1 cellular context compared by ENCODE assay signal in the genomic region with DNA sequence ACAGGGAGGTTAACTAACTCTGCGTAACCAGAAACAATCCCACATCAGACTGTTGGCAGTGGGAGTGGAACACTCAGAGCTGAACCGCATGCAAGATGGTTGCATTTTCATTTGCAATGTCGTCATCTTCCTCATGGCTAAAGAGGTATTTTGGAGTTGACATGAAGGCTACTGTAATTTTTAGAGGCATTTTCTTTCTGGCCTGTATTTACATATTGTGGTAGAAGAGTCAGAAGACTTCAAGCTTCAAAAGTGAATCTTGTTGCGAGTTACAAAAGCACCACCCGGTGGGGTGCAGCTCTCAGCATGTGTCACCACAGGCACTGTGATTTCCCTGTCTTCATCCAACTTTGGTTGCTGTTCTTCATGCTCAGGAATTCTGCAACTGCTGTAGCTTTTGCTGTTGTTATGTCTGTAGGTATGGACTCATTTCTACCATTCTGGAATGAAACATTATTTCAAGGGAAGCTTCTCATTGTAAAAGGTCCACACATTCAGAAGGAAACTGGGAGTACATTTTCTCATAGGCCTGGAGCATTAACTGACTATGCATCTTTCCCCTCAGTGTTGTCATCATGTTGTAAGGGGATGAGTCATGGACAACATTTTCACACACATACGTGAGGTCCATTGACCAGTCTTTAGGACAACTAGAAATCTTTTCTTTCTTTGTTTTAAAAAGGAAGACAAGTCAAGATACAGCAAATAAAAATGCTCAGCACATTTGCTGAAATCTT.
TF ChIP-seq lines count a peak whose summit lies in the region.

No MANE protein-coding gene starts in this region.

TF ChIP-seq in A549, 52 proteins besides CTCF, POLR2A, EP300 and RAD21 (continued from another document):
- TF ChIP-seq FOSL2 (IDR thresholded peaks at IDR 0.05) (no peak), FOSL2 (CRISPR knock-in tag; IDR thresholded peaks at IDR 0.05) (peak; percentile 43; the same call in 1 of the 2 replicates)
